ENCODE assay signal across 11 cellular contexts in genomic region chr3:65951836-65952505, GRCh38.
DNase-seq lines count a peak whose midpoint lies in the region; ATAC-seq, FAIRE-seq and TF ChIP-seq lines count a peak whose summit lies in the region.
"Had no signal": no experiment of that assay in that cellular context is flagged by ENCODE, and none has a peak within 500 bp of the region (broad histone marks: within the 10 kb centered on the region; RNA-seq: fewer than 3 reads in every experiment).

No MANE protein-coding gene starts in this region.

- H3K4me1 ChIP-seq in stomach (peaks cover 37 to 88% (median 49%) of the 10 kb centered on the region in 4 donors), OCI-LY7 (ENCODE audit: insufficient read depth, low read length, poor library complexity, severe bottlenecking) (no peaks in the 10 kb centered on the region), HAP-1 (peaks cover 12% of the 10 kb centered on the region)

- H4K20me1 ChIP-seq in OCI-LY7 (ENCODE audit: insufficient read depth, low read length): no peaks in the 10 kb centered on the region

- H3K4me2 ChIP-seq in OCI-LY7 (ENCODE audit: low read length): no peak overlapping the region
- H3K4me2 ChIP-seq: neural progenitor cell had no signal

- H2AFZ ChIP-seq in OCI-LY7 (ENCODE audit: low read length): no peak overlapping the region
- H2AFZ ChIP-seq: neural progenitor cell had no signal

- no peaks in the 10 kb centered on the region for H3K9me2 ChIP-seq in OCI-LY7 (ENCODE audit: insufficient read depth, low read length)

- H3K36me3 ChIP-seq in stomach: no peaks in the 10 kb centered on the region
- H3K36me3 ChIP-seq in OCI-LY7 (ENCODE audit: insufficient read depth, low read length): no peaks in the 10 kb centered on the region
- no peaks in the 10 kb centered on the region for H3K36me3 ChIP-seq in HAP-1 (replicated peaks)
- H3K36me3 ChIP-seq: neural progenitor cell had no signal

- no peaks in the 10 kb centered on the region for H3K27me3 ChIP-seq in stomach
- H3K27me3 ChIP-seq in HAP-1 (ENCODE audit: low read depth): no peaks in the 10 kb centered on the region
- H3K27me3 ChIP-seq: neural progenitor cell had no signal

- TF ChIP-seq CTCF in stomach (IDR thresholded peaks at IDR 0.05) (no peak), OCI-LY7 (conservative IDR thresholded peaks at IDR 0.05; ENCODE audit: low read length) (no peak)

- no peak for FAIRE-seq in HTR-8/SVneo (lab: Jason Lieb, UNC)
- peak; percentile 97 for FAIRE-seq in islet of Langerhans (lab: Jason Lieb, UNC)

- H3K9me3 ChIP-seq in stomach (no peaks in the 10 kb centered on the region), OCI-LY7 (ENCODE audit: low read length) (no peaks in the 10 kb centered on the region), HAP-1 (no peaks in the 10 kb centered on the region)

- CTCF ChIA-PET in OCI-LY7 (lab: Charles Lee; ENCODE audit: unreplicated experiment): no interaction called here

- POLR2A ChIA-PET in OCI-LY7 (lab: Charles Lee): no interaction called here

- in situ Hi-C loops in HAP-1 (cut with MboI; ENCODE audit: low sequenced_read_pairs): no loop called here

- BruUV-seq in OCI-LY7 (replicated peaks; lab: Mats Ljungman, UMichigan): no TSS peak

- no peak for TF ChIP-seq EP300 in stomach (IDR thresholded peaks at IDR 0.05)

- TF ChIP-seq POLR2A in stomach (IDR thresholded peaks at IDR 0.05): no peak

- intact Hi-C loops in stomach (cut with DNase I; ENCODE audit: low total_unique reads) (no loop called here), OCI-LY7 (cut with micrococcal nuclease; ENCODE audit: unreplicated experiment) (no loop called here)

- H3K4me3 ChIP-seq in stomach (no peak overlapping the region), OCI-LY7 (ENCODE audit: low read depth, low read length, poor library complexity, severe bottlenecking) (no peak overlapping the region), HAP-1 (no peak overlapping the region)
- H3K4me3 ChIP-seq: neural progenitor cell had no signal

- no peaks in the 10 kb centered on the region for H3K79me2 ChIP-seq in OCI-LY7 (ENCODE audit: insufficient read depth, low read depth, low read length)

- WGBS in stomach, 5 donors: 28 to 46% (median 40%) methylated on average over 4 of the region's 4 CpGs

- ATAC-seq in GM21367 (IDR thresholded peaks at IDR 0.05; ENCODE audit: unreplicated experiment): no peak

- DNase-seq in HTR-8/SVneo (ENCODE audit: insufficient read length, low spot score) (peak; percentile 41), SW480 (ENCODE audit: low spot score) (peak; percentile 60), stomach (no peak), OCI-LY7 (ENCODE audit: low spot score) (no peak), superior temporal gyrus (ENCODE audit: extremely low spot score) (no peak), HAP-1 (ENCODE audit: low spot score in 2 of 2) (no peak)
- DNase-seq: activated effector memory CD4-positive, alpha-beta T cell treated with anti-CD3 and anti-CD28 coated beads, Interleukin-2, amount 50 U/mL, for 16 hours; NCI-H1436 treated with DMSO at 0.1 percent for 48 hours had no signal

- peak overlapping the region; percentile 75 to 94 (median 82) for H3K27ac ChIP-seq in stomach
- H3K27ac ChIP-seq in OCI-LY7 (ENCODE audit: low read depth, low read length, poor library complexity, severe bottlenecking): no peak overlapping the region
- H3K27ac ChIP-seq: neural progenitor cell had no signal

Comparison
In these comparisons a context has a peak if more than half of its experiments do, and no peak if none do; other contexts are left out.
1. DNase-seq: peak in HTR-8/SVneo (single experiment) and SW480 (single experiment); none in stomach (single experiment), OCI-LY7 (single experiment), superior temporal gyrus (single experiment) and HAP-1 (0 of 2).